In the genomic region with DNA sequence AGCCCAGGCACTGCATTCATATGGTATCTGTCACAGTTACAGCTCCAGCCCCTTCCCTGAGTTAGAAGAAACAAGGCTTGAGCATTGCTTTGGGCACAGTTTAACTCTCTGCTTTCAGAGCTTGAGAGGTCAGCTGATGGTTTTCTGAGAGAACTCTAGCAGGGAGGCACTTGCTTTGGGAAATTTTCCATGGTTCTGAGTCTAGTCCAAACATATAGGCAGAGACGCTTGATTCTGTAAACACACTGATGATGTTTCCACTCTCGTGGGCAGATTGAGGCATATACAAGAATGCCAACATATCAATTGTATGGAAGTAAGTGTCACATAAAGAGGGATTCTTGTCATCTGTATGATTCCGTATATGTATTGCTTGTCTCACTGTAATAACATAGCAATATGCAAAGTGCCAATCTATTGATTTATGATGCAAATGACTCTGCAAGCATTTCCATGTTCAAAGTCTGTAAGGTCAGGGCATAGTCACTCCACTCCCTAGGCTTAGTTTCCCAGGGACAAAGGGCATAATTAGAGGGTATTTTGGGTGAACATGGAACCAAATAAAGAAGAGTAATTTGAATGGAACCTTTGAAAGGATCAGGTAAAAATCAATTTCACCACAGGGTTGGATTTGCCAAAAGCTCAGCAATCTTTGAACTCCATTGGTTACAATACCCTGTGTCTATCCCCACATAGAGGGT, we compare ENCODE assay signal across 2 cellular contexts.
A peak's percentile ranks its signal among the peaks of the same experiment; 100 is the strongest.
TF ChIP-seq lines count a peak whose summit lies in the region.

No MANE protein-coding gene starts in this region.

TF ChIP-seq in liver, 16 proteins besides CTCF, POLR2A, EP300 and RAD21 (continued from another document):
- peak; percentile 100 for TF ChIP-seq SP1 (IDR thresholded peaks at IDR 0.05)
- peak; percentile 16 to 92 for TF ChIP-seq EGR1 (IDR thresholded peaks at IDR 0.05; ENCODE audit: low read depth in 2 of 2)
- peak; percentile 76 for TF ChIP-seq YY1 (IDR thresholded peaks at IDR 0.05)
- TF ChIP-seq NR2F2 (IDR thresholded peaks at IDR 0.05): peak; percentile 85
- TF ChIP-seq, protein P1, sequence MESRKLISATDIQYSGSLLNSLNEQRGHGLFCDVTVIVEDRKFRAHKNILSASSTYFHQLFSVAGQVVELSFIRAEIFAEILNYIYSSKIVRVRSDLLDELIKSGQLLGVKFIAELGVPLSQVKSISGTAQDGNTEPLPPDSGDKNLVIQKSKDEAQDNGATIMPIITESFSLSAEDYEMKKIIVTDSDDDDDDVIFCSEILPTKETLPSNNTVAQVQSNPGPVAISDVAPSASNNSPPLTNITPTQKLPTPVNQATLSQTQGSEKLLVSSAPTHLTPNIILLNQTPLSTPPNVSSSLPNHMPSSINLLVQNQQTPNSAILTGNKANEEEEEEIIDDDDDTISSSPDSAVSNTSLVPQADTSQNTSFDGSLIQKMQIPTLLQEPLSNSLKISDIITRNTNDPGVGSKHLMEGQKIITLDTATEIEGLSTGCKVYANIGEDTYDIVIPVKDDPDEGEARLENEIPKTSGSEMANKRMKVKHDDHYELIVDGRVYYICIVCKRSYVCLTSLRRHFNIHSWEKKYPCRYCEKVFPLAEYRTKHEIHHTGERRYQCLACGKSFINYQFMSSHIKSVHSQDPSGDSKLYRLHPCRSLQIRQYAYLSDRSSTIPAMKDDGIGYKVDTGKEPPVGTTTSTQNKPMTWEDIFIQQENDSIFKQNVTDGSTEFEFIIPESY (IDR thresholded peaks at IDR 0.05): peak; percentile 89
- TF ChIP-seq FOXA2 (IDR thresholded peaks at IDR 0.05): peak; percentile 38
- peak in 1 of 2 donors; percentile 22 for TF ChIP-seq GABPA (IDR thresholded peaks at IDR 0.05 in 1 of 2, conservative IDR thresholded peaks at IDR 0.05 in 1 of 2)
- TF ChIP-seq JUND (IDR thresholded peaks at IDR 0.05): peak; percentile 91 to 93
- no peak for TF ChIP-seq TAF1 (conservative IDR thresholded peaks at IDR 0.05)
- TF ChIP-seq RXRA (IDR thresholded peaks at IDR 0.05): peak; percentile 100
- peak; percentile 100 for TF ChIP-seq HNF4A (conservative IDR thresholded peaks at IDR 0.05)
- TF ChIP-seq, protein P2, sequence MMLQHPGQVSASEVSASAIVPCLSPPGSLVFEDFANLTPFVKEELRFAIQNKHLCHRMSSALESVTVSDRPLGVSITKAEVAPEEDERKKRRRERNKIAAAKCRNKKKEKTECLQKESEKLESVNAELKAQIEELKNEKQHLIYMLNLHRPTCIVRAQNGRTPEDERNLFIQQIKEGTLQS (IDR thresholded peaks at IDR 0.05): peak; percentile 97
- TF ChIP-seq, protein P3, sequence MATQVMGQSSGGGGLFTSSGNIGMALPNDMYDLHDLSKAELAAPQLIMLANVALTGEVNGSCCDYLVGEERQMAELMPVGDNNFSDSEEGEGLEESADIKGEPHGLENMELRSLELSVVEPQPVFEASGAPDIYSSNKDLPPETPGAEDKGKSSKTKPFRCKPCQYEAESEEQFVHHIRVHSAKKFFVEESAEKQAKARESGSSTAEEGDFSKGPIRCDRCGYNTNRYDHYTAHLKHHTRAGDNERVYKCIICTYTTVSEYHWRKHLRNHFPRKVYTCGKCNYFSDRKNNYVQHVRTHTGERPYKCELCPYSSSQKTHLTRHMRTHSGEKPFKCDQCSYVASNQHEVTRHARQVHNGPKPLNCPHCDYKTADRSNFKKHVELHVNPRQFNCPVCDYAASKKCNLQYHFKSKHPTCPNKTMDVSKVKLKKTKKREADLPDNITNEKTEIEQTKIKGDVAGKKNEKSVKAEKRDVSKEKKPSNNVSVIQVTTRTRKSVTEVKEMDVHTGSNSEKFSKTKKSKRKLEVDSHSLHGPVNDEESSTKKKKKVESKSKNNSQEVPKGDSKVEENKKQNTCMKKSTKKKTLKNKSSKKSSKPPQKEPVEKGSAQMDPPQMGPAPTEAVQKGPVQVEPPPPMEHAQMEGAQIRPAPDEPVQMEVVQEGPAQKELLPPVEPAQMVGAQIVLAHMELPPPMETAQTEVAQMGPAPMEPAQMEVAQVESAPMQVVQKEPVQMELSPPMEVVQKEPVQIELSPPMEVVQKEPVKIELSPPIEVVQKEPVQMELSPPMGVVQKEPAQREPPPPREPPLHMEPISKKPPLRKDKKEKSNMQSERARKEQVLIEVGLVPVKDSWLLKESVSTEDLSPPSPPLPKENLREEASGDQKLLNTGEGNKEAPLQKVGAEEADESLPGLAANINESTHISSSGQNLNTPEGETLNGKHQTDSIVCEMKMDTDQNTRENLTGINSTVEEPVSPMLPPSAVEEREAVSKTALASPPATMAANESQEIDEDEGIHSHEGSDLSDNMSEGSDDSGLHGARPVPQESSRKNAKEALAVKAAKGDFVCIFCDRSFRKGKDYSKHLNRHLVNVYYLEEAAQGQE (IDR thresholded peaks at IDR 0.05): peak; percentile 63

TF ChIP-seq in HepG2, 621 proteins besides CTCF, POLR2A, EP300 and RAD21 (continued from another document):
- TF ChIP-seq WIZ (CRISPR knock-in tag; IDR thresholded peaks at IDR 0.05): no peak
- TF ChIP-seq, protein P4, sequence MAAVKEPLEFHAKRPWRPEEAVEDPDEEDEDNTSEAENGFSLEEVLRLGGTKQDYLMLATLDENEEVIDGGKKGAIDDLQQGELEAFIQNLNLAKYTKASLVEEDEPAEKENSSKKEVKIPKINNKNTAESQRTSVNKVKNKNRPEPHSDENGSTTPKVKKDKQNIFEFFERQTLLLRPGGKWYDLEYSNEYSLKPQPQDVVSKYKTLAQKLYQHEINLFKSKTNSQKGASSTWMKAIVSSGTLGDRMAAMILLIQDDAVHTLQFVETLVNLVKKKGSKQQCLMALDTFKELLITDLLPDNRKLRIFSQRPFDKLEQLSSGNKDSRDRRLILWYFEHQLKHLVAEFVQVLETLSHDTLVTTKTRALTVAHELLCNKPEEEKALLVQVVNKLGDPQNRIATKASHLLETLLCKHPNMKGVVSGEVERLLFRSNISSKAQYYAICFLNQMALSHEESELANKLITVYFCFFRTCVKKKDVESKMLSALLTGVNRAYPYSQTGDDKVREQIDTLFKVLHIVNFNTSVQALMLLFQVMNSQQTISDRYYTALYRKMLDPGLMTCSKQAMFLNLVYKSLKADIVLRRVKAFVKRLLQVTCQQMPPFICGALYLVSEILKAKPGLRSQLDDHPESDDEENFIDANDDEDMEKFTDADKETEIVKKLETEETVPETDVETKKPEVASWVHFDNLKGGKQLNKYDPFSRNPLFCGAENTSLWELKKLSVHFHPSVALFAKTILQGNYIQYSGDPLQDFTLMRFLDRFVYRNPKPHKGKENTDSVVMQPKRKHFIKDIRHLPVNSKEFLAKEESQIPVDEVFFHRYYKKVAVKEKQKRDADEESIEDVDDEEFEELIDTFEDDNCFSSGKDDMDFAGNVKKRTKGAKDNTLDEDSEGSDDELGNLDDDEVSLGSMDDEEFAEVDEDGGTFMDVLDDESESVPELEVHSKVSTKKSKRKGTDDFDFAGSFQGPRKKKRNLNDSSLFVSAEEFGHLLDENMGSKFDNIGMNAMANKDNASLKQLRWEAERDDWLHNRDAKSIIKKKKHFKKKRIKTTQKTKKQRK (IDR thresholded peaks at IDR 0.05; ENCODE audit: low read length): no peak
